In genomic region chr6:166647896-166648295, GRCh38 we compare ENCODE assay signal across 21 cellular contexts. TPM values are rescaled to one million over a fixed set of nuclear protein-coding genes. Genes with fewer than 3 reads are reported as not detected.
DNase-seq lines count a peak whose midpoint lies in the region; ATAC-seq, FAIRE-seq and TF ChIP-seq lines count a peak whose summit lies in the region.
"Had no signal": no experiment of that assay in that cellular context is flagged by ENCODE, and none has a peak within 500 bp of the region (broad histone marks: within the 10 kb centered on the region; RNA-seq: fewer than 3 reads in every experiment).

No MANE protein-coding gene starts in this region.

- H2BK20ac ChIP-seq in H9 (ENCODE audit: low read depth, low read length, poor library complexity, severe bottlenecking), result no peak overlapping the region

- TF ChIP-seq CTCF in H9 (conservative IDR thresholded peaks at IDR 0.05) (no peak), GM12878 (IDR thresholded peaks at IDR 0.05 in 2 of 3, conservative IDR thresholded peaks at IDR 0.05 in 1 of 3; ENCODE audit: control insufficient read depth in 2 of 3, extremely low read depth in 1 of 3, insufficient read depth in 1 of 3, low read depth in 3 of 3, low read length in 3 of 3) (no peak), HepG2 (CRISPR knock-in tag; IDR thresholded peaks at IDR 0.05) (no peak)

- H3K27ac Mint-ChIP-seq in H9, result no peak overlapping the region
- no peak overlapping the region for H3K27ac Mint-ChIP-seq in CD4-positive, alpha-beta memory T cell
- H3K27ac Mint-ChIP-seq: CD4-positive, CD25-positive, alpha-beta regulatory T cell; HFFc6; IgD-negative memory B cell had no signal

- H3K4me3 ChIP-seq in GM12878, result no peak overlapping the region
- no peak overlapping the region for H3K4me3 ChIP-seq in HepG2 (replicated peaks in 1 of 3; ENCODE audit: insufficient read depth in 1 of 3, low read depth in 2 of 3, low read length in 3 of 3)
- peak overlapping the region; percentile 50 for H3K4me3 ChIP-seq in trophoblast cell (ENCODE audit: low read depth, low read length)
- no peak overlapping the region for H3K4me3 ChIP-seq in CD4-positive, alpha-beta memory T cell (ENCODE audit: low read length in 2 of 2)

- H3K79me2 ChIP-seq in H9 (ENCODE audit: insufficient read depth, low read length), result no peaks in the 10 kb centered on the region
- no peaks in the 10 kb centered on the region for H3K79me2 ChIP-seq in GM12878 (ENCODE audit: control insufficient read depth, insufficient read depth, low read length)
- H3K79me2 ChIP-seq in HepG2 (ENCODE audit: insufficient read depth, low read length), result no peaks in the 10 kb centered on the region
- no peaks in the 10 kb centered on the region for H3K79me2 ChIP-seq in trophoblast cell (ENCODE audit: control insufficient read depth, insufficient read depth, low read length, poor library complexity)

- SMC1A ChIA-PET in GM12878 (lab: Charles Lee; ENCODE audit: uncharacterized antibody, unreplicated experiment), result no interaction called here

- H3K9me3 ChIP-seq in H9 (ENCODE audit: control insufficient read depth, low read depth, low read length) (no peaks in the 10 kb centered on the region), GM12878 (replicated peaks; ENCODE audit: control insufficient read depth, insufficient read depth, low read length) (no peaks in the 10 kb centered on the region), HepG2 (ENCODE audit: low read length) (no peaks in the 10 kb centered on the region), trophoblast cell (ENCODE audit: insufficient read depth, low read depth, low read length) (peaks cover 7% of the 10 kb centered on the region)
- no peaks in the 10 kb centered on the region for H3K9me3 ChIP-seq in CD4-positive, alpha-beta memory T cell (ENCODE audit: control insufficient read depth in 1 of 2, low read length in 2 of 2)
- H3K9me3 ChIP-seq: BE2C had no signal

- peak overlapping the region; percentile 0 for H4K8ac ChIP-seq in H9 (replicated peaks; ENCODE audit: insufficient read length, low read depth, low read length)
- H4K8ac ChIP-seq in trophoblast cell (ENCODE audit: low read depth, low read length), result no peak overlapping the region

- H3K4me1 ChIP-seq in H9 (ENCODE audit: insufficient read depth, low read length) (peaks cover 4% of the 10 kb centered on the region; the same call in 1 of the 2 replicates), GM12878 (ENCODE audit: control insufficient read depth, insufficient read depth, low read length) (no peaks in the 10 kb centered on the region), HepG2 (ENCODE audit: insufficient read depth, low read length) (no peaks in the 10 kb centered on the region), trophoblast cell (ENCODE audit: control insufficient read depth in 1 of 2, insufficient read depth in 2 of 2, low read length in 2 of 2) (no peaks in the 10 kb centered on the region)
- no peaks in the 10 kb centered on the region for H3K4me1 ChIP-seq in CD4-positive, alpha-beta memory T cell (ENCODE audit: insufficient read depth, low read length)

- RAD21 ChIA-PET in GM12878 (lab: Charles Lee; ENCODE audit: unreplicated experiment), result no interaction called here

- no peak overlapping the region for H3K56ac ChIP-seq in H9 (ENCODE audit: insufficient read length, low read depth, low read length)

- H3K79me1 ChIP-seq in H9 (ENCODE audit: insufficient read depth, low read depth, low read length, poor library complexity, severe bottlenecking) (no peaks in the 10 kb centered on the region), trophoblast cell (ENCODE audit: low read length) (no peaks in the 10 kb centered on the region)

- in situ Hi-C loops in GM12878 (cut with MboI) (no loop called here), HepG2 (cut with HindIII; ENCODE audit: extremely low pct_ligation_motif_present, low pct_unique_long_range_greater_than_20kb) (no loop called here)

- H3K4me2 ChIP-seq in H9 (ENCODE audit: insufficient read depth, insufficient read length, low read length) (no peak overlapping the region), GM12878 (ENCODE audit: control insufficient read depth, insufficient read depth) (no peak overlapping the region), HepG2 (ENCODE audit: low read depth, low read length) (no peak overlapping the region), trophoblast cell (ENCODE audit: low read length) (no peak overlapping the region)

- no peak for TF ChIP-seq POLR2A in GM12878 (IDR thresholded peaks at IDR 0.05; ENCODE audit: low read depth, low read length)
- no peak for TF ChIP-seq POLR2A in HepG2 (IDR thresholded peaks at IDR 0.05; ENCODE audit: insufficient read depth in 1 of 2, low read depth in 2 of 2, low read length in 2 of 2)

- H3K4me3 Mint-ChIP-seq in H9, result no peak overlapping the region
- H3K4me3 Mint-ChIP-seq in CD4-positive, alpha-beta memory T cell, result no peak overlapping the region
- H3K4me3 Mint-ChIP-seq: CD4-positive, CD25-positive, alpha-beta regulatory T cell; HFFc6; IgD-negative memory B cell had no signal

- TF ChIP-seq EP300 in GM12878 (IDR thresholded peaks at IDR 0.05; ENCODE audit: borderline replicate concordance in 1 of 2, control insufficient read depth in 1 of 2, low read depth in 2 of 2, low read length in 2 of 2) (no peak), HepG2 (IDR thresholded peaks at IDR 0.05; ENCODE audit: low read depth in 2 of 2, low read length in 2 of 2) (no peak), HepG2 (CRISPR knock-in tag; IDR thresholded peaks at IDR 0.05; ENCODE audit: borderline replicate concordance) (no peak)

- H2AK5ac ChIP-seq in H9 (ENCODE audit: insufficient read length, low read length) (no peak overlapping the region), trophoblast cell (ENCODE audit: low read length) (no peak overlapping the region)

- H4K20me1 ChIP-seq in H9 (ENCODE audit: control insufficient read depth, insufficient read depth, insufficient read length) (no peaks in the 10 kb centered on the region), GM12878 (ENCODE audit: control insufficient read depth, insufficient read depth) (no peaks in the 10 kb centered on the region), HepG2 (ENCODE audit: insufficient read depth, low read length) (no peaks in the 10 kb centered on the region)

- H3K4ac ChIP-seq in H9 (ENCODE audit: low read depth, low read length) (no peak overlapping the region), trophoblast cell (ENCODE audit: low read depth, low read length) (no peak overlapping the region)

- H3K9ac ChIP-seq in H9 (ENCODE audit: extremely low read depth, insufficient read length, low read length) (no peak overlapping the region), GM12878 (ENCODE audit: control insufficient read depth, insufficient read depth, low read length) (no peak overlapping the region), HepG2 (ENCODE audit: insufficient read depth, low read depth, low read length) (no peak overlapping the region), trophoblast cell (ENCODE audit: low read length) (no peak overlapping the region)

- no CpG with 5 or more reads among the region's 11 CpGs for WGBS in H9 (ENCODE audit: extremely low coverage, insufficient read length, low lambda C conversion rate)
- WGBS in GM12878 (ENCODE audit: insufficient coverage, insufficient replicate concordance, low lambda C conversion rate, missing lambda C conversion rate), result 84% methylated on average over 11 of the region's 11 CpGs
- 69% methylated on average over 11 of the region's 11 CpGs for WGBS in HepG2 (ENCODE audit: low lambda C conversion rate)
- no CpG with 5 or more reads among the region's 11 CpGs for WGBS in trophoblast cell (ENCODE audit: extremely low coverage, insufficient coverage, insufficient read length)

- no peak for FAIRE-seq in GM12878 (lab: Jason Lieb, UNC)
- no peak for FAIRE-seq in HepG2 (lab: Jason Lieb, UNC)
- FAIRE-seq: A204.1 had no signal

- CTCF ChIA-PET in GM12878 (lab: Yijun Ruan, JAX) (no interaction called here), HepG2 (lab: Yijun Ruan, JAX; ENCODE audit: low intra/inter-chr PET ratio, low total read pairs) (no interaction called here)
- CTCF ChIA-PET in CD4-positive, alpha-beta memory T cell (lab: Charles Lee; ENCODE audit: partially characterized antibody), result no interaction called here

- POLR2A ChIA-PET in GM12878 (lab: Charles Lee) (no interaction called here), HepG2 (lab: Yijun Ruan, JAX) (no interaction called here)
- POLR2A ChIA-PET in CD4-positive, alpha-beta memory T cell (lab: Charles Lee; ENCODE audit: partially characterized antibody), result no interaction called here

- H2BK5ac ChIP-seq in H9 (ENCODE audit: insufficient read length, low read length), result no peak overlapping the region
- H2BK5ac ChIP-seq in trophoblast cell (ENCODE audit: low read depth, low read length, poor library complexity), result no peak overlapping the region

- ATAC-seq in GM12878 (no peak), HepG2 (no peak), GM18502 (IDR thresholded peaks at IDR 0.05; ENCODE audit: poor library complexity, unreplicated experiment) (no peak)

- intact Hi-C loops in GM12878 (cut with micrococcal nuclease; ENCODE audit: unreplicated experiment) (no loop called here), HepG2 (cut with micrococcal nuclease; ENCODE audit: unreplicated experiment) (no loop called here)
- intact Hi-C loops in CD4-positive, alpha-beta memory T cell (cut with micrococcal nuclease), result no loop called here

- H2BK120ac ChIP-seq in H9 (ENCODE audit: low read depth, low read length, poor library complexity, severe bottlenecking) (no peak overlapping the region), trophoblast cell (ENCODE audit: insufficient read depth, low read length, poor library complexity) (no peak overlapping the region)

- DNase-seq in H9, result no peak
- DNase-seq in GM12878 (ENCODE audit: low read depth, low spot score), result no peak
- no peak for DNase-seq in HepG2 (ENCODE audit: low spot score)
- no peak for DNase-seq in trophoblast cell
- no peak for DNase-seq in NCI-H2171 treated with DMSO at 0.1 percent for 48 hours (lab: John Stamatoyannopoulos, UW)
- no peak for DNase-seq in CD4-positive, alpha-beta memory T cell
- DNase-seq in activated CD4-positive, alpha-beta T cell treated with anti-CD3 and anti-CD28 coated beads, Interleukin-2, amount 50 U/mL, for 1 hour, result no peak
- DNase-seq: ACHN; BE2C; C1 segment of cervical spinal cord; CD4-positive, CD25-positive, alpha-beta regulatory T cell; DMS153; DMS79; GDM1; HCEC 1CT; HFFc6; Kasumi-1; KG1 had no signal

- H3K18ac ChIP-seq in H9 (ENCODE audit: insufficient read length, low read depth, low read length) (no peak overlapping the region), trophoblast cell (ENCODE audit: low read length) (no peak overlapping the region)

- H2BK15ac ChIP-seq in H9 (ENCODE audit: low read depth, low read length), result no peak overlapping the region

- no peak overlapping the region for H4K12ac ChIP-seq in trophoblast cell (ENCODE audit: low read depth, low read length)

- no peak overlapping the region for H2AFZ ChIP-seq in H9 (ENCODE audit: low read length)
- no peak overlapping the region for H2AFZ ChIP-seq in GM12878 (ENCODE audit: control insufficient read depth, low read depth, low read length)
- no peak overlapping the region for H2AFZ ChIP-seq in HepG2 (ENCODE audit: low read length)
- H2AFZ ChIP-seq in trophoblast cell (ENCODE audit: insufficient read depth, low read length, poor library complexity), result no peak overlapping the region

- H3T11ph ChIP-seq in H9 (ENCODE audit: low read length), result no peak overlapping the region

- BruUV-seq in GM12878 (replicated peaks; lab: Mats Ljungman, UMichigan) (no TSS peak), HepG2 (replicated peaks; lab: Mats Ljungman, UMichigan) (no TSS peak)

- H4K5ac ChIP-seq in H9 (ENCODE audit: insufficient read length, low read depth, low read length), result peak overlapping the region; percentile 8

- H4K91ac ChIP-seq in H9 (ENCODE audit: insufficient read length, low read depth, low read length) (no peak overlapping the region), trophoblast cell (ENCODE audit: low read depth, low read length) (no peak overlapping the region)

- H3K27me3 ChIP-seq in H9 (ENCODE audit: insufficient read depth, low read length) (no peaks in the 10 kb centered on the region), GM12878 (replicated peaks in 1 of 2; ENCODE audit: control insufficient read depth in 2 of 2, insufficient read depth in 2 of 2, low read length in 1 of 2) (0 out of 4 replicates have a peak, but pooled peaks cover 0 to 2% of the 10 kb centered on the region in 2 experiments), HepG2 (ENCODE audit: control insufficient read depth in 1 of 2, insufficient read depth in 2 of 2, low read length in 2 of 2) (peaks cover 3 to 46% of the 10 kb centered on the region in 2 experiments), trophoblast cell (ENCODE audit: insufficient read depth, low read length) (no peaks in the 10 kb centered on the region)
- no peaks in the 10 kb centered on the region for H3K27me3 ChIP-seq in CD4-positive, alpha-beta memory T cell (ENCODE audit: insufficient read depth, low read length)
- H3K27me3 ChIP-seq: BE2C had no signal

- no peaks in the 10 kb centered on the region for H3K36me3 ChIP-seq in GM12878 (ENCODE audit: control insufficient read depth in 2 of 2, insufficient read depth in 2 of 2, low read length in 1 of 2)
- H3K36me3 ChIP-seq in HepG2 (replicated peaks in 1 of 2; ENCODE audit: control insufficient read depth in 1 of 2, insufficient read depth in 2 of 2, low read length in 2 of 2), result no peaks in the 10 kb centered on the region
- no peaks in the 10 kb centered on the region for H3K36me3 ChIP-seq in trophoblast cell (ENCODE audit: control insufficient read depth in 1 of 2, insufficient read depth in 2 of 2, low read length in 2 of 2)
- no peaks in the 10 kb centered on the region for H3K36me3 ChIP-seq in CD4-positive, alpha-beta memory T cell (ENCODE audit: insufficient read depth, low read length)
- H3K36me3 ChIP-seq: BE2C had no signal

- peaks cover 14 to 25% of the 10 kb centered on the region in 2 experiments for H3K4me1 Mint-ChIP-seq in H9
- no peaks in the 10 kb centered on the region for H3K4me1 Mint-ChIP-seq in CD4-positive, alpha-beta memory T cell
- H3K4me1 Mint-ChIP-seq: CD4-positive, CD25-positive, alpha-beta regulatory T cell; IgD-negative memory B cell had no signal

- H3K9me3 Mint-ChIP-seq in H9, result no peaks in the 10 kb centered on the region
- peaks cover 1 to 21% (median 9%) of the 10 kb centered on the region in 8 donors for H3K9me3 Mint-ChIP-seq in CD4-positive, alpha-beta memory T cell
- H3K9me3 Mint-ChIP-seq: HFFc6 had no signal

- no peak overlapping the region for H3K27ac ChIP-seq in H9 (ENCODE audit: insufficient read length, low read depth, low read length)
- no peak overlapping the region for H3K27ac ChIP-seq in GM12878 (ENCODE audit: control insufficient read depth, insufficient read depth)
- H3K27ac ChIP-seq in HepG2 (ENCODE audit: extremely low read length, insufficient read depth, low read length), result no peak overlapping the region
- H3K27ac ChIP-seq in trophoblast cell (ENCODE audit: low read depth, low read length), result no peak overlapping the region
- no peak overlapping the region for H3K27ac ChIP-seq in CD4-positive, alpha-beta memory T cell (ENCODE audit: low read depth, low read length)

- H3K23me2 ChIP-seq in H9 (ENCODE audit: insufficient read length, low read depth, low read length, poor library complexity, severe bottlenecking), result no peaks in the 10 kb centered on the region

- TF ChIP-seq RAD21 in GM12878 (IDR thresholded peaks at IDR 0.05; ENCODE audit: insufficient read depth, low read depth, low read length) (no peak), HepG2 (CRISPR knock-in tag; IDR thresholded peaks at IDR 0.05) (no peak)

- H3K14ac ChIP-seq in H9 (ENCODE audit: insufficient read depth, low read length) (no peak overlapping the region), trophoblast cell (ENCODE audit: low read length) (no peak overlapping the region)

- H3K36me3 Mint-ChIP-seq in H9 (ENCODE audit: insufficient read depth in 1 of 3, low read depth in 3 of 3), result no peaks in the 10 kb centered on the region
- H3K36me3 Mint-ChIP-seq in CD4-positive, alpha-beta memory T cell, result peaks cover 0 to 12% of the 10 kb centered on the region in 2 donors
- H3K36me3 Mint-ChIP-seq: CD4-positive, CD25-positive, alpha-beta regulatory T cell had no signal

- H3K23ac ChIP-seq in H9 (ENCODE audit: insufficient read length, low read depth, low read length) (peak overlapping the region; percentile 2), trophoblast cell (ENCODE audit: low read length) (no peak overlapping the region)

- peaks cover 4% of the 10 kb centered on the region for H3K27me3 Mint-ChIP-seq in H9 (ENCODE audit: low read depth)
- peaks cover 2 to 3% of the 10 kb centered on the region in 2 donors for H3K27me3 Mint-ChIP-seq in CD4-positive, alpha-beta memory T cell
- H3K27me3 Mint-ChIP-seq: CD4-positive, CD25-positive, alpha-beta regulatory T cell had no signal

- no peak overlapping the region for H2BK12ac ChIP-seq in H9 (ENCODE audit: insufficient read length, low read depth, low read length)
- no peak overlapping the region for H2BK12ac ChIP-seq in trophoblast cell (ENCODE audit: low read length)

RNA-seq across cellular contexts. Expression of gene RPS6KA2, which starts 20.8 kb away (rescaled TPM):
- total RNA-seq in H9 (2021) (10.4 and 12.3 TPM in 2 replicates), GM12878 (2014; rRNA removed) (0.17 and 0.38 TPM in 2 replicates), GM12878 (2014; rRNA removed; fragmentation: Illumina TruSeq; extraction: Trizol) (0.22 TPM in 1 of 2 replicates, not detected in the other), GM12878 (2021) (0.53 and 1.0 TPM in 2 replicates), HepG2 (2016; rRNA removed; fragmentation: Illumina TruSeq; extraction: Trizol) (0.03 and 0.22 TPM in 2 replicates)
- 1.4 and 1.6 TPM in 2 replicates for total RNA-seq in GM12878 (2013; cell fraction: nucleolus; rRNA removed)
- 0.85 TPM for polyA plus RNA-seq in GM12878 (2011; ENCODE audit: low read depth)
- polyA plus RNA-seq in GM12878 (2011; rRNA removed) (0.24 and 0.37 TPM in 2 replicates), GM12878 (2014; fragmentation: Illumina TruSeq; extraction: Trizol) (0.07 and 1.0 TPM in 2 replicates), GM12878 (2014; fragmentation: Nextera tagmentation; extraction: Ambion mirVana) (under 1 TPM in 1 of 2 experiments, not detected in 1; 0.02 TPM), GM12878 (2014; rRNA removed) (0.44 and 0.53 TPM in 2 replicates), GM12878 (2016; fragmentation: Nextera tagmentation; extraction: Ambion mirVana) (under 1 TPM; 0.21 to 0.51 TPM), HepG2 (2011; rRNA removed) (0.38 and 0.47 TPM in 2 replicates)
- 0.22 and 0.39 TPM in 2 replicates for polyA plus RNA-seq in GM12878 (2011; cell fraction: cytosol; rRNA removed)
- 1.3 and 1.5 TPM in 2 replicates for polyA plus RNA-seq in GM12878 (2011; cell fraction: nucleus; rRNA removed)
- polyA plus RNA-seq in GM12878 (2012), result 1.2 and 1.6 TPM in 2 replicates
- polyA minus RNA-seq in GM12878 (2011; rRNA and poly(A)+ RNA removed), result 0.31 and 0.66 TPM in 2 replicates
- polyA minus RNA-seq in GM12878 (2011; cell fraction: cytosol; rRNA and poly(A)+ RNA removed), result 0.13 and 0.83 TPM in 2 replicates
- polyA minus RNA-seq in GM12878 (2011; cell fraction: nucleus; rRNA and poly(A)+ RNA removed), result 0.97 and 1.4 TPM in 2 replicates
- not detected in 2 replicates for total RNA-seq in HepG2 (2016; cell fraction: cytosol; rRNA removed; fragmentation: Illumina TruSeq; extraction: Trizol; ENCODE audit: low read depth)
- 0.13 and 0.28 TPM in 2 replicates for total RNA-seq in HepG2 (2016; cell fraction: insoluble cytoplasmic fraction; rRNA removed; fragmentation: Illumina TruSeq; extraction: Trizol)
- 0.21 TPM in 1 of 2 replicates, not detected in the other for total RNA-seq in HepG2 (2016; cell fraction: membrane; rRNA removed; fragmentation: Illumina TruSeq; extraction: Trizol)
- 0.25 and 1.5 TPM in 2 replicates for total RNA-seq in HepG2 (2016; cell fraction: nucleus; rRNA removed; fragmentation: Illumina TruSeq; extraction: Trizol)
- polyA plus RNA-seq in HepG2 (2011; cell fraction: cytosol; rRNA removed), result 0.15 and 0.16 TPM in 2 replicates
- polyA plus RNA-seq in HepG2 (2011; cell fraction: nucleus; rRNA removed), result 1.7 and 2.2 TPM in 2 replicates
- 0.43 and 0.91 TPM in 2 replicates for polyA plus RNA-seq in HepG2 (2012)
- polyA plus RNA-seq in HepG2 (2016; cell fraction: cytosol; fragmentation: Illumina TruSeq; extraction: Trizol; ENCODE audit: low read depth), result 0.02 and 0.09 TPM in 2 replicates
- polyA plus RNA-seq in HepG2 (2016; cell fraction: insoluble cytoplasmic fraction; fragmentation: Illumina TruSeq; extraction: Trizol; ENCODE audit: low read depth), result 0.05 TPM in 1 of 2 replicates, not detected in the other
- polyA plus RNA-seq in HepG2 (2016; cell fraction: membrane; fragmentation: Illumina TruSeq; extraction: Trizol; ENCODE audit: low read depth), result 0.13 and 0.49 TPM in 2 replicates
- 0.79 and 1.1 TPM in 2 replicates for polyA plus RNA-seq in HepG2 (2016; cell fraction: nucleus; fragmentation: Illumina TruSeq; extraction: Trizol; ENCODE audit: insufficient read depth, low read depth)
- polyA minus RNA-seq in HepG2 (2011; rRNA and poly(A)+ RNA removed; ENCODE audit: low replicate concordance), result 0.80 TPM in 1 of 2 replicates, not detected in the other
- polyA minus RNA-seq in HepG2 (2011; cell fraction: cytosol; rRNA and poly(A)+ RNA removed), result not detected in 2 replicates
- polyA minus RNA-seq in HepG2 (2011; cell fraction: nucleus; rRNA and poly(A)+ RNA removed), result 3.1 and 5.0 TPM in 2 replicates
- 14.3 and 15.4 TPM in 2 replicates for polyA plus RNA-seq in trophoblast cell (2013)
- total RNA-seq in CD4-positive, alpha-beta memory T cell, result 10 to 100 TPM in 1 of 2 experiments, 1 to 10 TPM in 1; 9.7 to 10.6 TPM
- 1 to 10 TPM; 1.1 to 3.4 TPM for polyA plus RNA-seq in CD4-positive, alpha-beta memory T cell
